8 cellular contexts compared by ENCODE assay signal in the genomic region with DNA sequence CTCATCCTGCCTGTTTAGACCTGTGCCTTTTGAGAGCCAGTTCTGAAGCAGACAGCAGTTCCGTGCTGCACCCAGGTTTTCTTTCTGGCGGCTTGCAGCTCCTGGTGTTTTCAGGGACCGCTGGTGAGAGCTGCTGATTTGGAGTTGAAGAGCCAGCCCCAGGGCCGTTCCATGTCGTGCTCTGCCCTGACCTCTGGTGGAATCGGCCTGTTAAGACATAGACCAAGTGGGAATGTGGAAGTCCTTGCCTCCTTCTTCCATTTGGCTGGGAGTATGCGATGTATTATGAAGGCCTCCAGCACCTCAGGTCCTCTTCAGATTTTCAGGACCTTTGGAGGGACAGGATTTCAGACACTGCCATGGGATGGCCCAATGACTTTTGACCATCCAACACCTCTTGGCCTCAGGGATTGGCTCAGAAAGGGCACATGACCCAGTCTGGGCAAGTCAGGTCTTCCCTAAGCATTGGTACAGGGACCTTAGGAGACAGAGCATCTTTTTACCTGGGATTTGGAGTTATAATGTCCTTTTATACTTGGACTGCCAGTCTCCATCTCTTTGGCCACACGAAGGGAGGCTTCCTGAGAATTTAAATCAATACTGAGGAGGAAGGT.
A peak's percentile ranks its signal among the peaks of the same experiment; 100 is the strongest.
DNase-seq lines count a peak whose midpoint lies in the region; ATAC-seq and TF ChIP-seq lines count a peak whose summit lies in the region.

No MANE protein-coding gene starts in this region.

- no peak overlapping the region for H3K27ac ChIP-seq in CD4-positive, alpha-beta memory T cell (ENCODE audit: low read depth, low read length)
- no peak overlapping the region for H3K27ac ChIP-seq in vagina

- peaks cover 16 to 33% (median 21%) of the 10 kb centered on the region in 4 donors for H3K4me1 Mint-ChIP-seq in CD4-positive, alpha-beta memory T cell
- peaks cover 5% of the 10 kb centered on the region for H3K4me1 Mint-ChIP-seq in osteocyte (ENCODE audit: unreplicated experiment)

- H3K36me3 Mint-ChIP-seq in CD4-positive, alpha-beta memory T cell = no peaks in the 10 kb centered on the region
- no peaks in the 10 kb centered on the region for H3K36me3 Mint-ChIP-seq in osteocyte (ENCODE audit: unreplicated experiment)

- peaks cover 26 to 28% of the 10 kb centered on the region in 2 donors for H3K27me3 Mint-ChIP-seq in CD4-positive, alpha-beta memory T cell
- no peaks in the 10 kb centered on the region for H3K27me3 Mint-ChIP-seq in osteocyte (ENCODE audit: unreplicated experiment)

- intact Hi-C loops in CD4-positive, alpha-beta memory T cell (cut with micrococcal nuclease) = loop anchor here (1.0 kb wide), 3 partner anchors 175 to 233 kb away; no protein-coding TSS in a partner anchor
- intact Hi-C loops in vagina (cut with DNase I) = no loop called here

- DNase-seq in CD4-positive, alpha-beta memory T cell = peak; percentile 31 to 40 (median 34)
- peak; percentile 58 for DNase-seq in HT1080 (ENCODE audit: low read depth)
- DNase-seq in RPMI8226 = peak; percentile 63
- DNase-seq in activated naive CD4-positive, alpha-beta T cell treated with Interleukin-2 at 50 U/mL for 16 hours = peak; percentile 49
- DNase-seq in germinal center (ENCODE audit: low spot score) = peak; percentile 55
- peak; percentile 87 for DNase-seq in osteocyte (ENCODE audit: extremely low spot score, unreplicated experiment)
- DNase-seq in vagina (ENCODE audit: extremely low spot score in 2 of 2) = no peak

- H3K27ac Mint-ChIP-seq in CD4-positive, alpha-beta memory T cell = peak overlapping the region in 2 of 7 donors; percentile 11 to 76
- no peak overlapping the region for H3K27ac Mint-ChIP-seq in osteocyte (ENCODE audit: unreplicated experiment)

- peak overlapping the region; percentile 66 to 84 (median 76) for H3K4me3 Mint-ChIP-seq in CD4-positive, alpha-beta memory T cell
- no peak overlapping the region for H3K4me3 Mint-ChIP-seq in osteocyte (ENCODE audit: unreplicated experiment)

- H3K27me3 ChIP-seq in CD4-positive, alpha-beta memory T cell (ENCODE audit: insufficient read depth, low read length) = peaks cover 14% of the 10 kb centered on the region
- H3K27me3 ChIP-seq in vagina = no peaks in the 10 kb centered on the region

- TF ChIP-seq POLR2A in vagina (IDR thresholded peaks at IDR 0.05) = no peak

- peak; percentile 85 for ATAC-seq in GM19438 (IDR thresholded peaks at IDR 0.05; ENCODE audit: low read depth, unreplicated experiment)

- POLR2A ChIA-PET in CD4-positive, alpha-beta memory T cell (lab: Charles Lee; ENCODE audit: partially characterized antibody) = interaction anchor here (0.7 kb wide), 1 partner anchor 17 kb away, joined by 3 read pairs; no protein-coding TSS in a partner anchor

- H3K4me3 ChIP-seq in CD4-positive, alpha-beta memory T cell (ENCODE audit: low read length in 2 of 2) = peak overlapping the region; percentile 2 to 15
- H3K4me3 ChIP-seq in vagina = no peak overlapping the region

- no peaks in the 10 kb centered on the region for H3K36me3 ChIP-seq in CD4-positive, alpha-beta memory T cell (ENCODE audit: insufficient read depth, low read length)
- no peaks in the 10 kb centered on the region for H3K36me3 ChIP-seq in vagina

- CTCF ChIA-PET in CD4-positive, alpha-beta memory T cell (lab: Charles Lee; ENCODE audit: partially characterized antibody) = interaction anchor here (0.6 to 2.9 kb wide), 21 partner anchors 8 to 251 kb away, joined by 3 to 20 read pairs (median 4); partner anchors contain the start of gene CLINT1

- peaks cover 0 to 1% (median 0%) of the 10 kb centered on the region in 8 donors for H3K9me3 Mint-ChIP-seq in CD4-positive, alpha-beta memory T cell
- no peaks in the 10 kb centered on the region for H3K9me3 Mint-ChIP-seq in osteocyte (ENCODE audit: unreplicated experiment)

- H3K4me1 ChIP-seq in CD4-positive, alpha-beta memory T cell (ENCODE audit: insufficient read depth, low read length) = peaks cover 26% of the 10 kb centered on the region
- H3K4me1 ChIP-seq in vagina = peaks cover 8% of the 10 kb centered on the region

- no peaks in the 10 kb centered on the region for H3K9me3 ChIP-seq in CD4-positive, alpha-beta memory T cell (ENCODE audit: control insufficient read depth in 1 of 2, low read length in 2 of 2)
- H3K9me3 ChIP-seq in vagina = no peaks in the 10 kb centered on the region

- TF ChIP-seq CTCF in osteocyte (IDR thresholded peaks at IDR 0.05) (peak; percentile 73), vagina (IDR thresholded peaks at IDR 0.05) (peak; percentile 58 to 62 (median 58))

Comparison
In these comparisons a context has a peak if more than half of its experiments do, and no peak if none do; other contexts are left out.
1. DNase-seq: peak in CD4-positive, alpha-beta memory T cell (5 of 5), HT1080 (single experiment), RPMI8226 (single experiment), activated naive CD4-positive, alpha-beta T cell treated with Interleukin-2 at 50 U/mL for 16 hours (single experiment), germinal center (single experiment) and osteocyte (single experiment); none in vagina (0 of 2).
2. H3K4me3 ChIP-seq: peak in CD4-positive, alpha-beta memory T cell (2 of 2); none in vagina (0 of 2).